In the genomic region with DNA sequence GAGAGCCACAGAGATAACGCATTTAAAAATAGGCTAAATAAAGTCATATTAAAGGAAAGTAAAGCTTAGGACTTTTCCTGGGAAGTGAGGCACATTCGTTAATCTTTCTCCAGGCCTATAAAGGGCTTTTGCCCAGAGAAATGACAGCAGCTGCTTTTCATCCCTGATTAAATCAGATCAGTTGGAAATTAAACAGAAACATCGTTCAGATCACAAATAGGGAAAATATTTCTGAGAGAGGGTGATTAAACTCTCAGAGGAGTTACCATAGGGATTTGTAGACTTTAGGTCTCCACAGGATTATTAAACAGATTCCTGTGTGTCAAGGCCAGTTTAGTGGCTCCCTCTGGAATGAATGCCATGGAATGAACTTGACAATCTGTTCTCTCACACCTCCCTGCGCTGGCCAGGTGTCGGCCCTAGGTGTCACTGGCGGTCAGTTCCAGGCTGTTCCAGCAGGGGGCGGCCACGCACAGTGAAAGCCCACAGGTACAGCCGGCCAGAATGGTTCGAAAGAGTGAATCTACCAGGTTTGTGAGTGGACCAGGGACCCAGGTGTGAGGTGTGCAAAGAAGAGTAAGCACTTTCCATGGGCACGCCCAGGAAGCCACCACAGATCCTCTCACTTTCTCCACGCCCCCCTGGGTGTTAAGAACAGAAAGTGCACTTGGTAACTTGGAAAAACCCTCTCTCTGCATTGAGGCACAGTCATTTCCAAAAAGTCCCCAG, we compare ENCODE assay signal across 1 cellular context.
TF ChIP-seq lines count a peak whose summit lies in the region.

No MANE protein-coding gene starts in this region.

TF ChIP-seq in SK-N-SH, 30 proteins besides CTCF, POLR2A, EP300 and RAD21 (continued from another document):
- TF ChIP-seq SIN3A (IDR thresholded peaks at IDR 0.05; ENCODE audit: borderline replicate concordance, low read depth, low read length) (0 out of 2 replicates have a peak, but pooled peaks have one; percentile 45), NRF1 (IDR thresholded peaks at IDR 0.05; ENCODE audit: low read depth, low read length) (no peak), ELF1 (IDR thresholded peaks at IDR 0.05) (no peak), POLR2AphosphoS5 (IDR thresholded peaks at IDR 0.05; ENCODE audit: low read depth, low read length) (peak; percentile 72), RFX5 (IDR thresholded peaks at IDR 0.05; ENCODE audit: low read length) (0 out of 2 replicates have a peak, but pooled peaks have one; percentile 5), TAF1 (IDR thresholded peaks at IDR 0.05; ENCODE audit: borderline replicate concordance, low read depth, low read length) (no peak), RCOR1 (IDR thresholded peaks at IDR 0.05; ENCODE audit: low read length) (peak; percentile 42), SMC3 (IDR thresholded peaks at IDR 0.05; ENCODE audit: low read depth, low read length) (peak; percentile 92), MXI1 (IDR thresholded peaks at IDR 0.05; ENCODE audit: low read depth, low read length) (0 out of 2 replicates have a peak, but pooled peaks have one; percentile 21), CHD2 (IDR thresholded peaks at IDR 0.05; ENCODE audit: low read length, partially characterized antibody) (no peak), TEAD4 (IDR thresholded peaks at IDR 0.05; ENCODE audit: borderline replicate concordance, insufficient read depth) (peak; percentile 73), YY1 (IDR thresholded peaks at IDR 0.05; ENCODE audit: low read depth) (no peak)
- TF ChIP-seq, protein P1, sequence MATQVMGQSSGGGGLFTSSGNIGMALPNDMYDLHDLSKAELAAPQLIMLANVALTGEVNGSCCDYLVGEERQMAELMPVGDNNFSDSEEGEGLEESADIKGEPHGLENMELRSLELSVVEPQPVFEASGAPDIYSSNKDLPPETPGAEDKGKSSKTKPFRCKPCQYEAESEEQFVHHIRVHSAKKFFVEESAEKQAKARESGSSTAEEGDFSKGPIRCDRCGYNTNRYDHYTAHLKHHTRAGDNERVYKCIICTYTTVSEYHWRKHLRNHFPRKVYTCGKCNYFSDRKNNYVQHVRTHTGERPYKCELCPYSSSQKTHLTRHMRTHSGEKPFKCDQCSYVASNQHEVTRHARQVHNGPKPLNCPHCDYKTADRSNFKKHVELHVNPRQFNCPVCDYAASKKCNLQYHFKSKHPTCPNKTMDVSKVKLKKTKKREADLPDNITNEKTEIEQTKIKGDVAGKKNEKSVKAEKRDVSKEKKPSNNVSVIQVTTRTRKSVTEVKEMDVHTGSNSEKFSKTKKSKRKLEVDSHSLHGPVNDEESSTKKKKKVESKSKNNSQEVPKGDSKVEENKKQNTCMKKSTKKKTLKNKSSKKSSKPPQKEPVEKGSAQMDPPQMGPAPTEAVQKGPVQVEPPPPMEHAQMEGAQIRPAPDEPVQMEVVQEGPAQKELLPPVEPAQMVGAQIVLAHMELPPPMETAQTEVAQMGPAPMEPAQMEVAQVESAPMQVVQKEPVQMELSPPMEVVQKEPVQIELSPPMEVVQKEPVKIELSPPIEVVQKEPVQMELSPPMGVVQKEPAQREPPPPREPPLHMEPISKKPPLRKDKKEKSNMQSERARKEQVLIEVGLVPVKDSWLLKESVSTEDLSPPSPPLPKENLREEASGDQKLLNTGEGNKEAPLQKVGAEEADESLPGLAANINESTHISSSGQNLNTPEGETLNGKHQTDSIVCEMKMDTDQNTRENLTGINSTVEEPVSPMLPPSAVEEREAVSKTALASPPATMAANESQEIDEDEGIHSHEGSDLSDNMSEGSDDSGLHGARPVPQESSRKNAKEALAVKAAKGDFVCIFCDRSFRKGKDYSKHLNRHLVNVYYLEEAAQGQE (IDR thresholded peaks at IDR 0.05; ENCODE audit: low read depth, low read length): no peak
- TF ChIP-seq, protein P2, sequence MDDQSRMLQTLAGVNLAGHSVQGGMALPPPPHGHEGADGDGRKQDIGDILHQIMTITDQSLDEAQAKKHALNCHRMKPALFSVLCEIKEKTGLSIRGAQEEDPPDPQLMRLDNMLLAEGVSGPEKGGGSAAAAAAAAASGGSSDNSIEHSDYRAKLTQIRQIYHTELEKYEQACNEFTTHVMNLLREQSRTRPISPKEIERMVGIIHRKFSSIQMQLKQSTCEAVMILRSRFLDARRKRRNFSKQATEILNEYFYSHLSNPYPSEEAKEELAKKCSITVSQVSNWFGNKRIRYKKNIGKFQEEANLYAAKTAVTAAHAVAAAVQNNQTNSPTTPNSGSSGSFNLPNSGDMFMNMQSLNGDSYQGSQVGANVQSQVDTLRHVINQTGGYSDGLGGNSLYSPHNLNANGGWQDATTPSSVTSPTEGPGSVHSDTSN (IDR thresholded peaks at IDR 0.05): peak; percentile 83
